Comparison of ENCODE assay signal across 8 cellular contexts in the genomic region with DNA sequence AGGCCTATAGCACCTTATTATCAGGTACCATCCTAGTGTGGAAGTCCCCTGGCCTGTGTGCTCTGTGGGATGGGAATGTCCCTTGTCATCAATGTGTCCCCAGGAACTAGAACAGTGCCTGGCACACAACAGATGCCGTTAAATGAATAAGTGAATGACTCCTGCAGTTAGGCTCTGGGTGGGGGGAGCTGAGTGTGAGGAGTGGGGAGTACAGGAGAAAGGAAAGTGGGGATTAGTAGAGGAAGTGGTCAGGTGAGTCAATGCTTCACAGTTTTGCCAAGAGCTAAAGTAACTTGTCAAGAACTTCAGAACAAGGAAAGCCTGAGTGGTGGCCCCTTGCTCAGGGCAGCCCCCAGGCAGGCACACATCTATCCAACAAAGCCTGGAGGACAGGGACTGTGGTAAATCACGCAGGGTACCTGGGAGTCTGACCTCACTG. TPM values are rescaled to one million over a fixed set of nuclear protein-coding genes. Genes with fewer than 3 reads are reported as not detected.
DNase-seq lines count a peak whose midpoint lies in the region; ATAC-seq and TF ChIP-seq lines count a peak whose summit lies in the region.

No MANE protein-coding gene starts in this region.

- H3K27ac ChIP-seq in mesendoderm (ENCODE audit: low read depth, low read length), result no peak overlapping the region

- H3K4me2 ChIP-seq in mesendoderm (ENCODE audit: low read length), result no peak overlapping the region

- H3K4me3 ChIP-seq in mesendoderm (ENCODE audit: low read length), result no peak overlapping the region

- H3K23ac ChIP-seq in mesendoderm (ENCODE audit: low read length), result no peak overlapping the region

- no CpG with 5 or more reads among the region's 2 CpGs for WGBS in mesendoderm (ENCODE audit: extremely low coverage, insufficient coverage, low lambda C conversion rate)

- H3K27me3 ChIP-seq in mesendoderm (ENCODE audit: insufficient read depth, low read length, poor library complexity), result no peaks in the 10 kb centered on the region

- no peaks in the 10 kb centered on the region for H3K79me1 ChIP-seq in mesendoderm (ENCODE audit: low read length)

- H3K9ac ChIP-seq in mesendoderm (ENCODE audit: low read length), result no peak overlapping the region

- ATAC-seq in GM18909 (IDR thresholded peaks at IDR 0.05; ENCODE audit: poor library complexity, unreplicated experiment) (peak; percentile 9), HG03354 (IDR thresholded peaks at IDR 0.05; ENCODE audit: poor library complexity, severe bottlenecking, unreplicated experiment) (peak; percentile 6), HG02852 (IDR thresholded peaks at IDR 0.05; ENCODE audit: unreplicated experiment) (no peak)

- no peak overlapping the region for H2BK15ac ChIP-seq in mesendoderm (replicated peaks; ENCODE audit: low read depth)

- no peak overlapping the region for H3K18ac ChIP-seq in mesendoderm (ENCODE audit: low read length)

- H4K5ac ChIP-seq in mesendoderm (ENCODE audit: low read length), result no peak overlapping the region

- no peaks in the 10 kb centered on the region for H3K36me3 ChIP-seq in mesendoderm (ENCODE audit: control insufficient read depth, insufficient read depth, low read length)

- TF ChIP-seq CTCF in GM10248 (IDR thresholded peaks at IDR 0.05; ENCODE audit: control extremely low read depth, extremely low read depth, low read depth, missing control alignments), result no peak

- H3K56ac ChIP-seq in mesendoderm (ENCODE audit: low read length), result no peak overlapping the region

- no peak overlapping the region for H4K8ac ChIP-seq in mesendoderm (ENCODE audit: low read depth, low read length)

- POLR2A ChIA-PET in GM10248 (lab: Yijun Ruan, JAX), result interaction anchor here (0.6 to 1.7 kb wide), 11 partner anchors 15 to 333 kb away, joined by 3 to 8 read pairs (median 3); no protein-coding TSS in a partner anchor

- no peaks in the 10 kb centered on the region for H3K4me1 ChIP-seq in mesendoderm (ENCODE audit: control insufficient read depth, low read depth, low read length)

- H2AK5ac ChIP-seq in mesendoderm (ENCODE audit: low read length), result peak overlapping the region; percentile 32

- no peak overlapping the region for H2BK5ac ChIP-seq in mesendoderm (ENCODE audit: low read length)

- no peak overlapping the region for H3K4ac ChIP-seq in mesendoderm (ENCODE audit: low read depth, low read length)

- CTCF ChIA-PET in GM10248 (lab: Yijun Ruan, JAX), result interaction anchor here (0.7 to 3.5 kb wide), 54 partner anchors 9 to 355 kb away, joined by 3 to 210 read pairs (median 9); partner anchors contain the start of genes ABHD4, DAD1 and OXA1L

- no peak overlapping the region for H2BK120ac ChIP-seq in mesendoderm (ENCODE audit: low read depth, low read length)

- peak; percentile 76 to 85 for DNase-seq in activated CD4-positive, alpha-beta T cell treated with anti-CD3 and anti-CD28 coated beads, Interleukin-2, amount 50 U/mL, for 48 hours
- DNase-seq in mesendoderm (no peak), mesenteric fat pad (ENCODE audit: low spot score) (no peak), HuH-7 (ENCODE audit: low spot score) (no peak), GM10248 (ENCODE audit: extremely low spot score) (no peak)

- H3K79me2 ChIP-seq in mesendoderm (ENCODE audit: control insufficient read depth, insufficient read depth, low read length), result no peaks in the 10 kb centered on the region

RNA-seq across cellular contexts. Expression of gene DAD1, which starts 33.4 kb away (rescaled TPM):
- polyA plus RNA-seq in mesendoderm (2013, experiment 1 of 2), result 168 TPM
- 167 TPM for polyA plus RNA-seq in mesendoderm (2013, experiment 2 of 2)
- total RNA-seq in mesenteric fat pad, result 180 TPM

RNA-seq across cellular contexts. Expression of gene ABHD4, which starts 42.5 kb away (rescaled TPM):
- 35.9 TPM for polyA plus RNA-seq in mesendoderm (2013, experiment 1 of 2)
- polyA plus RNA-seq in mesendoderm (2013, experiment 2 of 2), result 31.8 TPM
- 36.5 TPM for total RNA-seq in mesenteric fat pad

Comparison
In these comparisons a context has a peak if more than half of its experiments do, and no peak if none do; other contexts are left out.
1. DNase-seq: peak in activated CD4-positive, alpha-beta T cell treated with anti-CD3 and anti-CD28 coated beads, Interleukin-2, amount 50 U/mL, for 48 hours (2 of 2); none in mesendoderm (single experiment), mesenteric fat pad (single experiment), HuH-7 (single experiment) and GM10248 (single experiment).